Comparison of ENCODE assay signal across 1 cellular context in genomic region chr12:108731105-108731865, GRCh38.
A peak's percentile ranks its signal among the peaks of the same experiment; 100 is the strongest.
TF ChIP-seq lines count a peak whose summit lies in the region.

Gene CORO1C (minus strand): TSS chr12:108731518. CDS start chr12:108701318, 30,200 bp downstream.

TF ChIP-seq in K562, 482 proteins besides CTCF, POLR2A, EP300 and RAD21 (continued from another document and continues in another):
- TF ChIP-seq CCNT2 (IDR thresholded peaks at IDR 0.05; ENCODE audit: borderline replicate concordance, extremely low read depth, insufficient read length, low read depth, low read length) (peak; percentile 91), SMARCA4 (IDR thresholded peaks at IDR 0.05) (no peak), CBFA2T3 (IDR thresholded peaks at IDR 0.05) (no peak), EP400 (IDR thresholded peaks at IDR 0.05) (peak; percentile 68), ZNF280B (CRISPR knock-in tag; IDR thresholded peaks at IDR 0.05) (no peak), KDM5B (IDR thresholded peaks at IDR 0.05; ENCODE audit: insufficient replicate concordance, low read depth, low read length) (peak; percentile 66), ZNF263 (CRISPR knock-in tag; IDR thresholded peaks at IDR 0.05; ENCODE audit: borderline replicate concordance) (peak; percentile 42; the same call in 1 of the 2 replicates), ZNF431 (CRISPR knock-in tag; IDR thresholded peaks at IDR 0.05) (no peak), ESRRA (IDR thresholded peaks at IDR 0.05; ENCODE audit: borderline replicate concordance, low read depth) (peak; percentile 46; the same call in 1 of the 2 replicates), PTTG1 (tag; IDR thresholded peaks at IDR 0.05; ENCODE audit: low read depth) (no peak), ETS1 (conservative IDR thresholded peaks at IDR 0.05; ENCODE audit: control insufficient read depth, low read depth, low read length) (peak; percentile 33; the same call in 1 of the 2 replicates), IRF2 (CRISPR knock-in tag; IDR thresholded peaks at IDR 0.05) (no peak), FOXA1 (IDR thresholded peaks at IDR 0.05; ENCODE audit: borderline replicate concordance) (no peak), KDM2B (CRISPR knock-in tag; IDR thresholded peaks at IDR 0.05) (0 out of 2 replicates have a peak, but pooled peaks have one; percentile 33), CREB3 (tag; conservative IDR thresholded peaks at IDR 0.05; ENCODE audit: low read depth) (no peak), ZMIZ1 (IDR thresholded peaks at IDR 0.05; ENCODE audit: low read depth in 2 of 2, low read length in 2 of 2) (peak in 1 of 2 experiments; percentile 65; a peak in 1 of 4 replicates), ZNF79 (CRISPR knock-in tag; IDR thresholded peaks at IDR 0.05; ENCODE audit: low read depth) (no peak), SOX6 (IDR thresholded peaks at IDR 0.05) (0 out of 2 replicates have a peak, but pooled peaks have one; percentile 45), IFI16 (CRISPR knock-in tag; IDR thresholded peaks at IDR 0.05) (no peak), ZFP1 (CRISPR knock-in tag; IDR thresholded peaks at IDR 0.05) (no peak), ZKSCAN1 (IDR thresholded peaks at IDR 0.05; ENCODE audit: low read depth, low read length) (peak; percentile 25; the same call in 1 of the 2 replicates), HDAC3 (IDR thresholded peaks at IDR 0.05; ENCODE audit: borderline replicate concordance, partially characterized antibody) (no peak), HNRNPUL1 (IDR thresholded peaks at IDR 0.05; ENCODE audit: low read length) (no peak), THAP12 (CRISPR knock-in tag; IDR thresholded peaks at IDR 0.05) (peak; percentile 72), RAD51 (IDR thresholded peaks at IDR 0.05; ENCODE audit: borderline replicate concordance, low read depth) (no peak), COPS2 (conservative IDR thresholded peaks at IDR 0.05) (no peak), TGIF2 (CRISPR knock-in tag; IDR thresholded peaks at IDR 0.05) (peak; percentile 77; the same call in 1 of the 2 replicates), SP1 (CRISPR knock-in tag; IDR thresholded peaks at IDR 0.05) (peak; percentile 98), FOSL1 (tag; conservative IDR thresholded peaks at IDR 0.05) (peak; percentile 65), ZNF639 (CRISPR knock-in tag; conservative IDR thresholded peaks at IDR 0.05 in 1 of 2, IDR thresholded peaks at IDR 0.05 in 1 of 2) (peak in 1 of 2 experiments; percentile 61; a peak in 1 of 4 replicates), PURB (CRISPR knock-in tag; IDR thresholded peaks at IDR 0.05; ENCODE audit: low read depth) (no peak), SNIP1 (IDR thresholded peaks at IDR 0.05; ENCODE audit: low read depth) (no peak), HBP1 (CRISPR knock-in tag; IDR thresholded peaks at IDR 0.05) (no peak), HCFC1 (IDR thresholded peaks at IDR 0.05; ENCODE audit: low read depth, low read length) (peak; percentile 53), CEBPZ (IDR thresholded peaks at IDR 0.05; ENCODE audit: borderline replicate concordance, low read depth, low read length) (peak; percentile 19; the same call in 1 of the 2 replicates), HES1 (IDR thresholded peaks at IDR 0.05; ENCODE audit: low read depth) (no peak), E2F8 (IDR thresholded peaks at IDR 0.05; ENCODE audit: low read depth, partially characterized antibody) (peak; percentile 34), JUN (IDR thresholded peaks at IDR 0.05; ENCODE audit: borderline replicate concordance, low read depth, low read length) (peak; percentile 52; the same call in 1 of the 2 replicates), JUN (CRISPR knock-in tag; IDR thresholded peaks at IDR 0.05; ENCODE audit: borderline replicate concordance) (no peak), ETV5 (CRISPR knock-in tag; IDR thresholded peaks at IDR 0.05; ENCODE audit: low read depth) (peak; percentile 92), SMAD4 (CRISPR knock-in tag; conservative IDR thresholded peaks at IDR 0.05) (peak; percentile 76), TAL1 (IDR thresholded peaks at IDR 0.05) (no peak), SIN3B (IDR thresholded peaks at IDR 0.05; ENCODE audit: low read depth) (peak; percentile 69)
